In genomic region chr19:5128251-5128931, GRCh38 we compare ENCODE assay signal across 10 cellular contexts.
DNase-seq lines count a peak whose midpoint lies in the region; FAIRE-seq and TF ChIP-seq lines count a peak whose summit lies in the region.
"Had no signal": no experiment of that assay in that cellular context is flagged by ENCODE, and none has a peak within 500 bp of the region (broad histone marks: within the 10 kb centered on the region; RNA-seq: fewer than 3 reads in every experiment).

No MANE protein-coding gene starts in this region.

- H3K27me3 ChIP-seq in iPS-20b (ENCODE audit: insufficient read depth, low read length): no peaks in the 10 kb centered on the region
- no peaks in the 10 kb centered on the region for H3K27me3 ChIP-seq in effector memory CD4-positive, alpha-beta T cell (replicated peaks; ENCODE audit: control insufficient read depth, insufficient read depth, low read length, poor library complexity, severe bottlenecking)

- H3K27ac ChIP-seq in iPS-20b (ENCODE audit: low read length): no peak overlapping the region
- H3K27ac ChIP-seq in effector memory CD4-positive, alpha-beta T cell (ENCODE audit: insufficient read depth, low read length, poor library complexity, severe bottlenecking): no peak overlapping the region
- H3K27ac ChIP-seq: HL-60 had no signal

- no peaks in the 10 kb centered on the region for H3K9me3 ChIP-seq in iPS-20b (ENCODE audit: insufficient read depth, low read depth, low read length)
- no peaks in the 10 kb centered on the region for H3K9me3 ChIP-seq in effector memory CD4-positive, alpha-beta T cell (ENCODE audit: control insufficient read depth, low read length)

- no peaks in the 10 kb centered on the region; the same call in 1 of the 2 replicates for H3K36me3 ChIP-seq in iPS-20b (ENCODE audit: insufficient read depth, low read depth, low read length)
- H3K36me3 ChIP-seq in effector memory CD4-positive, alpha-beta T cell (ENCODE audit: control insufficient read depth, insufficient read depth, low read length): no peaks in the 10 kb centered on the region

- H3K4me3 ChIP-seq in iPS-20b (ENCODE audit: low read length) (no peak overlapping the region), skeletal muscle cell (ENCODE audit: low read depth, low read length) (no peak overlapping the region)
- no peak overlapping the region for H3K4me3 ChIP-seq in effector memory CD4-positive, alpha-beta T cell (ENCODE audit: insufficient read depth, low read depth, low read length, poor library complexity, severe bottlenecking)

- TF ChIP-seq POLR2A in H54 (IDR thresholded peaks at IDR 0.05; ENCODE audit: low read depth, low read length): no peak

- FAIRE-seq in H54 (lab: Jason Lieb, UNC): no peak

- DNase-seq in GM04503 (ENCODE audit: low read depth) (peak; percentile 12), amniotic epithelial cell (ENCODE audit: low read depth) (peak; percentile 94), skeletal muscle cell (ENCODE audit: low read depth) (peak; percentile 20), HuH-7.5 (ENCODE audit: low spot score) (no peak), H54 (ENCODE audit: insufficient read length, low spot score) (no peak), NCI-H2107 treated with DMSO at 0.1 percent for 48 hours (lab: John Stamatoyannopoulos, UW; ENCODE audit: unreplicated experiment) (no peak)
- DNase-seq in effector memory CD4-positive, alpha-beta T cell: no peak
- DNase-seq: NCI-H446 treated with DMSO at 0.1 percent for 48 hours had no signal

- H3K4me1 ChIP-seq in iPS-20b (ENCODE audit: insufficient read depth, low read length): peaks cover 19% of the 10 kb centered on the region; the same call in 1 of the 2 replicates
- H3K4me1 ChIP-seq in effector memory CD4-positive, alpha-beta T cell (ENCODE audit: control insufficient read depth, insufficient read depth, low read length, poor library complexity, severe bottlenecking): peaks cover 5% of the 10 kb centered on the region

- H3K9ac ChIP-seq in iPS-20b (ENCODE audit: low read depth, low read length): peak overlapping the region; percentile 27; the same call in 1 of the 2 replicates

Comparison
In these comparisons a context has a peak if more than half of its experiments do, and no peak if none do; other contexts are left out.
1. DNase-seq: peak in GM04503 (single experiment), amniotic epithelial cell (single experiment) and skeletal muscle cell (single experiment); none in HuH-7.5 (single experiment), H54 (single experiment), effector memory CD4-positive, alpha-beta T cell (0 of 3) and NCI-H2107 treated with DMSO at 0.1 percent for 48 hours (single experiment).